ENCODE assay signal across 8 cellular contexts in genomic region chr2:206392118-206392517, GRCh38. TPM values are rescaled to one million over a fixed set of nuclear protein-coding genes. Genes with fewer than 3 reads are reported as not detected.
DNase-seq lines count a peak whose midpoint lies in the region; ATAC-seq lines count a peak whose summit lies in the region.

No MANE protein-coding gene starts in this region.

- peak; percentile 70 for ATAC-seq in GM18520 (IDR thresholded peaks at IDR 0.05; ENCODE audit: unreplicated experiment)
- peak; percentile 97 for ATAC-seq in HG02870 (IDR thresholded peaks at IDR 0.05; ENCODE audit: unreplicated experiment)
- ATAC-seq in activated naive CD4-positive, alpha-beta T cell treated with anti-CD3 and anti-CD28 coated beads, Interleukin-2, amount 50 U/mL, for 72 hours = peak; percentile 44 to 60

- in situ Hi-C loops in Caki2 (cut with HindIII; ENCODE audit: low pct_unique_long_range_greater_than_20kb, low sequenced_read_pairs) = no loop called here

- peaks cover 6 to 10% of the 10 kb centered on the region in 2 donors for H3K9me3 Mint-ChIP-seq in activated naive CD4-positive, alpha-beta T cell treated with anti-CD3 and anti-CD28 coated beads, Interleukin-2, amount 50 U/mL, for 72 hours

- peak; percentile 21 for DNase-seq in Caki2 (ENCODE audit: low read depth)
- DNase-seq in NCI-H1694 treated with DMSO at 0.1 percent for 48 hours (lab: John Stamatoyannopoulos, UW) = peak; percentile 33
- DNase-seq in activated naive CD4-positive, alpha-beta T cell treated with anti-CD3 and anti-CD28 coated beads, Interleukin-2, amount 50 U/mL, for 72 hours (ENCODE audit: low spot score in 2 of 2) = peak in 1 of 2 donors; percentile 11
- peak; percentile 29 for DNase-seq in inferior parietal cortex (ENCODE audit: extremely low spot score)
- DNase-seq in medulla oblongata (ENCODE audit: extremely low spot score) = no peak
- DNase-seq in cortex of kidney (lab: John Stamatoyannopoulos, UW) = no peak

- peaks cover 4 to 11% of the 10 kb centered on the region in 2 donors for H3K36me3 Mint-ChIP-seq in activated naive CD4-positive, alpha-beta T cell treated with anti-CD3 and anti-CD28 coated beads, Interleukin-2, amount 50 U/mL, for 72 hours

- H3K27ac Mint-ChIP-seq in activated naive CD4-positive, alpha-beta T cell treated with anti-CD3 and anti-CD28 coated beads, Interleukin-2, amount 50 U/mL, for 72 hours = no peak overlapping the region

RNA-seq across cellular contexts. Expression of gene ADAM23, which starts 51.2 kb away (rescaled TPM):
- total RNA-seq in Caki2 (2014; rRNA removed; shearing (Covaris generic); ENCODE audit: low replicate concordance) = 4.4 and 7.0 TPM in 2 replicates
- total RNA-seq in activated naive CD4-positive, alpha-beta T cell treated with anti-CD3 and anti-CD28 coated beads, Interleukin-2, amount 50 U/mL, for 72 hours = under 1 TPM; 0.06 to 0.07 TPM

Comparison
In these comparisons a context has a peak if more than half of its experiments do, and no peak if none do; other contexts are left out.
1. DNase-seq: peak in Caki2 (single experiment), NCI-H1694 treated with DMSO at 0.1 percent for 48 hours (single experiment) and inferior parietal cortex (single experiment); none in medulla oblongata (single experiment) and cortex of kidney (single experiment).
2. Peak in every context shown above with its lines, with median percentiles within 50 percentile points of each other: ATAC-seq.